Comparison of ENCODE assay signal across 8 cellular contexts in the genomic region with DNA sequence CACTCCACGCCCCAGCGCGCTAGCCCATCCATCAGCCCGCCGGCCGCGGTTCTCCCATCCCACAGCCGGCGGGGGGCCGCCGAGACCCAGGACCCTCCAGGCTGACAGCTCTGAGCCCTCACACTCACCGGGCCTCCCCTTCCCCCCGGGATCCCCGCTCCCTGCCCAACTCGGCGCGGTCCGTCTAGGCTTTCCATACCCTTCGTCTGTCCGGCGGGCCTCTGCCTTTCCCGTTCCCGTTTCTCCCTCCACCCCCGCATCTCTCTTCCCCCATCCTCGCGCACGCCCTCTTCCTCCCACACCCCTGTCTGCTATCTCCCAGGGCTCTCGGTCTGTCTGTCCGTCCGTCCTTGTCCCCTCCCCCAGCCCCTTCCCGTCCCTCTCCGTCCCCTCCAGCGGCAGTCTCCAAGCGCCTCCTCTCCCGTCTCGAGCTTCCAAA. TPM values are rescaled to one million over a fixed set of nuclear protein-coding genes. Genes with fewer than 3 reads are reported as not detected.
A peak's percentile ranks its signal among the peaks of the same experiment; 100 is the strongest.
DNase-seq lines count a peak whose midpoint lies in the region; ATAC-seq and TF ChIP-seq lines count a peak whose summit lies in the region.

No MANE protein-coding gene starts in this region.

- peaks cover 2% of the 10 kb centered on the region for H3K36me3 Mint-ChIP-seq in central memory CD8-positive, alpha-beta T cell (ENCODE audit: insufficient read depth)

- H3K4me1 ChIP-seq in HUES6 (ENCODE audit: control insufficient read depth, insufficient read depth, low read length), result peaks cover 53% of the 10 kb centered on the region
- peaks cover 35% of the 10 kb centered on the region for H3K4me1 ChIP-seq in mesodermal cell (ENCODE audit: control insufficient read depth, insufficient read depth, low read length, poor library complexity, severe bottlenecking)

- peak overlapping the region; percentile 71 for H3K27ac ChIP-seq in 22Rv1
- H3K27ac ChIP-seq in HUES6 (ENCODE audit: low read depth, low read length), result peak overlapping the region; percentile 81; the same call in 1 of the 2 replicates
- peak overlapping the region; percentile 69 for H3K27ac ChIP-seq in mesodermal cell (ENCODE audit: low read depth, low read length, severe bottlenecking)

- in situ Hi-C loops in ACHN (cut with HindIII; ENCODE audit: low pct_ligation_motif_present, low pct_unique_long_range_greater_than_20kb, low sequenced_read_pairs), result no loop called here

- H3K4me3 Mint-ChIP-seq in central memory CD8-positive, alpha-beta T cell, result no peak overlapping the region

- no peaks in the 10 kb centered on the region for H3K9me3 Mint-ChIP-seq in central memory CD8-positive, alpha-beta T cell

- H3K27me3 ChIP-seq in HUES6 (ENCODE audit: control insufficient read depth, insufficient read depth, low read length), result no peaks in the 10 kb centered on the region; the same call in 1 of the 2 replicates

- H3K27ac Mint-ChIP-seq in central memory CD8-positive, alpha-beta T cell (ENCODE audit: low read depth), result peak overlapping the region; percentile 81

- peak overlapping the region; percentile 91 for H3K4me3 ChIP-seq in HUES6 (ENCODE audit: low read depth, low read length)
- peak overlapping the region; percentile 87 for H3K4me3 ChIP-seq in mesodermal cell (ENCODE audit: extremely low read depth, insufficient read depth, low read length, poor library complexity, severe bottlenecking)

- ATAC-seq in central memory CD8-positive, alpha-beta T cell (replicated peaks; ENCODE audit: extremely low read depth, poor library complexity, severe bottlenecking), result no peak
- ATAC-seq in GM18873 (IDR thresholded peaks at IDR 0.05; ENCODE audit: low FRiP score, unreplicated experiment), result no peak

- H3K4me1 Mint-ChIP-seq in central memory CD8-positive, alpha-beta T cell, result peaks cover 12% of the 10 kb centered on the region

- no peaks in the 10 kb centered on the region for H3K27me3 Mint-ChIP-seq in central memory CD8-positive, alpha-beta T cell

- DNase-seq in central memory CD8-positive, alpha-beta T cell (ENCODE audit: low spot score in 2 of 2), result no peak
- DNase-seq in LoVo (ENCODE audit: low spot score) (no peak), SW 1271 (lab: John Stamatoyannopoulos, UW) (no peak), ACHN (no peak)

- TF ChIP-seq CTCF in 22Rv1 (IDR thresholded peaks at IDR 0.05), result no peak

- H3K9me3 ChIP-seq in HUES6 (ENCODE audit: control insufficient read depth, insufficient read depth, low read depth, low read length) (no peaks in the 10 kb centered on the region), mesodermal cell (ENCODE audit: control insufficient read depth, low read length) (no peaks in the 10 kb centered on the region)

- peak overlapping the region; percentile 87 for H3K9ac ChIP-seq in HUES6 (ENCODE audit: low read length)

- WGBS in mesodermal cell (ENCODE audit: insufficient coverage in 2 of 2), 2 experiments, result 0% methylated on average over 25 to 27 of the region's 36 CpGs

- H3K36me3 ChIP-seq in HUES6 (ENCODE audit: control insufficient read depth, insufficient read depth, low read length), result peaks cover 2% of the 10 kb centered on the region; the same call in 1 of the 2 replicates
- no peaks in the 10 kb centered on the region for H3K36me3 ChIP-seq in mesodermal cell (ENCODE audit: control insufficient read depth, insufficient read depth, low read length)

RNA-seq across cellular contexts. Expression of gene ZFHX2, which starts 0.7 kb away (rescaled TPM):
- 3.4 TPM for polyA plus RNA-seq in mesodermal cell (2013, experiment 1 of 2)
- 4.7 TPM for polyA plus RNA-seq in mesodermal cell (2013, experiment 2 of 2)

RNA-seq across cellular contexts. Expression of gene THTPA, which starts 5.2 kb away (rescaled TPM):
- 10.1 TPM for polyA plus RNA-seq in mesodermal cell (2013, experiment 1 of 2)
- polyA plus RNA-seq in mesodermal cell (2013, experiment 2 of 2), result 5.0 TPM

RNA-seq across cellular contexts. Expression of gene AP1G2, which starts 16.7 kb away (rescaled TPM):
- 76.3 TPM for polyA plus RNA-seq in mesodermal cell (2013, experiment 1 of 2)
- polyA plus RNA-seq in mesodermal cell (2013, experiment 2 of 2), result 71.0 TPM

RNA-seq across cellular contexts. Expression of gene JPH4, which starts 27.7 kb away (rescaled TPM):
- 11.4 TPM for polyA plus RNA-seq in mesodermal cell (2013, experiment 1 of 2)
- polyA plus RNA-seq in mesodermal cell (2013, experiment 2 of 2), result 6.2 TPM
